Comparison of ENCODE assay signal across 7 cellular contexts in the genomic region with DNA sequence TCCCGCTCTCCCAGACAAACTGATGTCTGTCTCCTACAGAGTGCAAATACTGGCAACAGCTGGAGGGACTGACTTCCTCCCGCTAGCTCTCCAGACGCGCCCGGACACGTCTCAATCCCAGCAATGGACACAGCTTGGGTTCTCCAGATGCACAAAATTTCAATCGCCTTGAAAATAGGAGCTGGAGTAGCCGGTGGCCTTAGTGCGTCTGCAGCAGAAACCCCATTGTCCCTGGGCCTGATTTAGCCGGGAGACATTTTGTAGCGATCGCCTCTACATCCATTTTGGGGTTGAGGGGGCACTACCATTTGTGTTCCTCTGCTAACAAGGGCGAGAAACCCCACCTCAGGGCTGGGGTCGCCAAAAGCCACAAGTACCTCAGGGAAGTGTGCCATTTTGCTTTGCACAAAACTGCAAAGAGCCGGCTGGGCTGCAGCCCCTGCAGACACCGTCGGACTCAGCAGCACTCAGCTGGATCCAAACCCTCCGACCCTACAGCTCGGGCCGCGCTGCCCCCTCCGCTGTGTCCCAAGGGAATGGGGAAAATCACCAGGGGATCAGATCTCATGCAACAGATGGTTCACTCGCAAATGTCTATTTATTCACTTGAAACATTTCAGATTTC. TPM values are rescaled to one million over a fixed set of nuclear protein-coding genes. Genes with fewer than 3 reads are reported as not detected.
DNase-seq lines count a peak whose midpoint lies in the region; ATAC-seq and TF ChIP-seq lines count a peak whose summit lies in the region.

No MANE protein-coding gene starts in this region.

- H3K4me1 ChIP-seq in iPS-15b (ENCODE audit: control insufficient read depth, insufficient read depth, low read length) (peaks cover 36% of the 10 kb centered on the region), thymus (ENCODE audit: control insufficient read depth, insufficient read depth, low read length) (no peaks in the 10 kb centered on the region), transverse colon (peaks cover 0 to 16% (median 0%) of the 10 kb centered on the region in 4 donors)
- no peaks in the 10 kb centered on the region for H3K4me1 ChIP-seq in effector memory CD4-positive, alpha-beta T cell (ENCODE audit: control insufficient read depth, insufficient read depth, low read length, poor library complexity, severe bottlenecking)

- H3K36me3 ChIP-seq in iPS-15b (ENCODE audit: control insufficient read depth, insufficient read depth, low read length): no peaks in the 10 kb centered on the region
- no peaks in the 10 kb centered on the region for H3K36me3 ChIP-seq in thymus (ENCODE audit: control insufficient read depth, insufficient read depth)
- H3K36me3 ChIP-seq in effector memory CD4-positive, alpha-beta T cell (ENCODE audit: control insufficient read depth, insufficient read depth, low read length): no peaks in the 10 kb centered on the region
- no peaks in the 10 kb centered on the region for H3K36me3 ChIP-seq in transverse colon

- H3K27ac ChIP-seq in thymus (ENCODE audit: low read depth) (peak overlapping the region; percentile 25), transverse colon (peak overlapping the region in 1 of 4 donors; percentile 72)
- no peak overlapping the region for H3K27ac ChIP-seq in effector memory CD4-positive, alpha-beta T cell (ENCODE audit: insufficient read depth, low read length, poor library complexity, severe bottlenecking)

- no peaks in the 10 kb centered on the region for H3K27me3 ChIP-seq in iPS-15b (ENCODE audit: control insufficient read depth, insufficient read depth, low read length)
- H3K27me3 ChIP-seq in thymus (ENCODE audit: control insufficient read depth, insufficient read depth): no peaks in the 10 kb centered on the region
- no peaks in the 10 kb centered on the region for H3K27me3 ChIP-seq in effector memory CD4-positive, alpha-beta T cell (replicated peaks; ENCODE audit: control insufficient read depth, insufficient read depth, low read length, poor library complexity, severe bottlenecking)
- no peaks in the 10 kb centered on the region for H3K27me3 ChIP-seq in transverse colon

- peak overlapping the region; percentile 94 for H3K9ac ChIP-seq in iPS-15b (ENCODE audit: low read depth, low read length)

- ATAC-seq in HG02763 (IDR thresholded peaks at IDR 0.05; ENCODE audit: unreplicated experiment): no peak

- H3K4me3 ChIP-seq in iPS-15b (ENCODE audit: low read depth, low read length): peak overlapping the region; percentile 40
- peak overlapping the region; percentile 37 for H3K4me3 ChIP-seq in thymus (ENCODE audit: low read length)
- no peak overlapping the region for H3K4me3 ChIP-seq in effector memory CD4-positive, alpha-beta T cell (ENCODE audit: insufficient read depth, low read depth, low read length, poor library complexity, severe bottlenecking)
- H3K4me3 ChIP-seq in transverse colon: no peak overlapping the region

- TF ChIP-seq POLR2A in transverse colon (IDR thresholded peaks at IDR 0.05): no peak

- TF ChIP-seq EP300 in transverse colon (IDR thresholded peaks at IDR 0.05; ENCODE audit: low read depth): no peak

- H3K9me3 ChIP-seq in iPS-15b (ENCODE audit: control insufficient read depth, insufficient read depth, low read length): no peaks in the 10 kb centered on the region
- no peaks in the 10 kb centered on the region for H3K9me3 ChIP-seq in thymus (ENCODE audit: control insufficient read depth)
- H3K9me3 ChIP-seq in effector memory CD4-positive, alpha-beta T cell (ENCODE audit: control insufficient read depth, low read length): no peaks in the 10 kb centered on the region
- H3K9me3 ChIP-seq in transverse colon: no peaks in the 10 kb centered on the region

- WGBS in thymus: 90% methylated on average over 23 of the region's 23 CpGs
- 20 to 76% methylated on average over 1 to 23 of the region's 23 CpGs for WGBS in transverse colon (ENCODE audit: low coverage in 1 of 2), 2 donors

- no peak for TF ChIP-seq CTCF in transverse colon (IDR thresholded peaks at IDR 0.05)

- in situ Hi-C loops in transverse colon (cut with MboI; ENCODE audit: low pct_ligation_motif_present in 1 of 4, low pct_unique_long_range_greater_than_20kb in 1 of 4, low sequenced_read_pairs in 3 of 4): no loop called here

- peak; percentile 83 for DNase-seq in NCI-H1092 treated with DMSO at 0.1 percent for 48 hours (lab: John Stamatoyannopoulos, UW)
- DNase-seq in SHP77 treated with DMSO at 0.1 percent for 48 hours (lab: John Stamatoyannopoulos, UW): peak; percentile 45
- no peak for DNase-seq in effector memory CD4-positive, alpha-beta T cell
- no peak for DNase-seq in transverse colon

- intact Hi-C loops in transverse colon (cut with DNase I; ENCODE audit: low total_unique reads): no loop called here

RNA-seq across cellular contexts. Expression of gene CPA2, which starts 5.9 kb away (rescaled TPM):
- 0.71 TPM for polyA plus RNA-seq in thymus
- 1 to 10 TPM in 1 of 4 donors, under 1 TPM in 1, not detected in 2; 0.48 to 1.6 TPM for total RNA-seq in transverse colon

RNA-seq across cellular contexts. Expression of gene CPA4, which starts 20.4 kb away (rescaled TPM):
- 0.96 TPM for polyA plus RNA-seq in thymus
- total RNA-seq in transverse colon: not detected

Comparison
In these comparisons a context has a peak if more than half of its experiments do, and no peak if none do; other contexts are left out.
1. DNase-seq: peak in NCI-H1092 treated with DMSO at 0.1 percent for 48 hours (single experiment) and SHP77 treated with DMSO at 0.1 percent for 48 hours (single experiment); none in effector memory CD4-positive, alpha-beta T cell (0 of 3) and transverse colon (single experiment).
2. H3K4me3 ChIP-seq: peak in iPS-15b (single experiment) and thymus (single experiment); none in effector memory CD4-positive, alpha-beta T cell (single experiment) and transverse colon (0 of 4).